Comparison of ENCODE assay signal across 13 cellular contexts in the genomic region with DNA sequence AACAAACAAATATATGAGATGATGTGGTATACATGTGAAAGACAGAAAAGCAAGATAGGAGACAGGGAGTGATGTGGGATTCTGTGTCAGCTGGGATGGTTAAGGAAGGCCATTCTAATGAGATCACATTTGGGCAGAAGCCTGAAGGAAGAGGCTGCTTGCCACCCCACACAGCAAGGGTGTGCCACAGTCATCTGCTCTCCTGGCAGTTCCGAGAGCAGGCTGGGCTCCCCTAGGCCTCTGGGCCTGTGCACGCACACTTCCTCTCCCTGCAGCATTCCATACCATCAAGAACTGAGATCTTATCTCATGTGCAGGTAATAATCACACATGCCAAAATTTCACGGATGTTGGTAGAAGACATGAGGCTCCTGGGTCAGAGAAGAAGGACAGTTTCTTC. TPM values are rescaled to one million over a fixed set of nuclear protein-coding genes. Genes with fewer than 3 reads are reported as not detected.
DNase-seq lines count a peak whose midpoint lies in the region; ATAC-seq, FAIRE-seq and TF ChIP-seq lines count a peak whose summit lies in the region.
"Had no signal": no experiment of that assay in that cellular context is flagged by ENCODE, and none has a peak within 500 bp of the region (broad histone marks: within the 10 kb centered on the region; RNA-seq: fewer than 3 reads in every experiment).

No MANE protein-coding gene starts in this region.

- peaks cover 30 to 67% (median 52%) of the 10 kb centered on the region in 4 donors for H3K4me1 Mint-ChIP-seq in naive thymus-derived CD8-positive, alpha-beta T cell

- peak overlapping the region; percentile 91 for H3K4me2 ChIP-seq in BLaER1
- H3K4me2 ChIP-seq in Loucy (ENCODE audit: low read depth, low read length, poor library complexity, severe bottlenecking) = peak overlapping the region; percentile 82

- H2AFZ ChIP-seq in Loucy (ENCODE audit: low read length) = no peak overlapping the region

- H3K9me2 ChIP-seq in Loucy (replicated peaks; ENCODE audit: low read depth, low read length) = no peaks in the 10 kb centered on the region

- H3K4me1 ChIP-seq in BLaER1 (peaks cover 77% of the 10 kb centered on the region), Loucy (ENCODE audit: insufficient read depth, low read length, poor library complexity, severe bottlenecking) (peaks cover 71% of the 10 kb centered on the region)

- no peak for TF ChIP-seq CTCF in Loucy (conservative IDR thresholded peaks at IDR 0.05; ENCODE audit: low read length)

- no peak overlapping the region for H3K4me3 ChIP-seq in BLaER1
- H3K4me3 ChIP-seq in Loucy (ENCODE audit: low read length, poor library complexity, severe bottlenecking) = peak overlapping the region; percentile 77

- H3K27ac ChIP-seq in BLaER1 = no peak overlapping the region

- no peaks in the 10 kb centered on the region for H4K20me1 ChIP-seq in BLaER1
- H4K20me1 ChIP-seq in Loucy (ENCODE audit: insufficient read depth, low read length, poor library complexity, severe bottlenecking) = no peaks in the 10 kb centered on the region

- H3F3A ChIP-seq in Loucy (ENCODE audit: low read depth) = peaks cover 11% of the 10 kb centered on the region

- ATAC-seq in naive thymus-derived CD8-positive, alpha-beta T cell = no peak
- no peak for ATAC-seq in GM21528 (IDR thresholded peaks at IDR 0.05; ENCODE audit: low FRiP score, unreplicated experiment)
- ATAC-seq in HG03469 (IDR thresholded peaks at IDR 0.05; ENCODE audit: unreplicated experiment) = no peak

- H3K27me3 ChIP-seq in BLaER1 = no peaks in the 10 kb centered on the region
- H3K27me3 ChIP-seq in Loucy (ENCODE audit: insufficient read depth, low read length, poor library complexity, severe bottlenecking) = no peaks in the 10 kb centered on the region

- H3K27ac Mint-ChIP-seq in naive thymus-derived CD8-positive, alpha-beta T cell = peak overlapping the region in 9 of 10 donors; percentile 41 to 97 (median 84)
- H3K27ac Mint-ChIP-seq: CD14-positive monocyte had no signal

- H3K36me3 Mint-ChIP-seq in naive thymus-derived CD8-positive, alpha-beta T cell = no peaks in the 10 kb centered on the region
- H3K36me3 Mint-ChIP-seq: CD14-positive monocyte had no signal

- no peak overlapping the region for H3K9ac ChIP-seq in BLaER1
- peak overlapping the region; percentile 91 for H3K9ac ChIP-seq in Loucy (ENCODE audit: low read depth, low read length, poor library complexity, severe bottlenecking)

- FAIRE-seq in H54 (lab: Jason Lieb, UNC) = no peak

- no peak overlapping the region for H3K4me3 Mint-ChIP-seq in naive thymus-derived CD8-positive, alpha-beta T cell
- H3K4me3 Mint-ChIP-seq: CD14-positive monocyte had no signal

- H3K79me2 ChIP-seq in Loucy (ENCODE audit: insufficient read depth, low read length) = peaks cover 22% of the 10 kb centered on the region

- H3K36me3 ChIP-seq in BLaER1 = no peaks in the 10 kb centered on the region
- H3K36me3 ChIP-seq in Loucy (ENCODE audit: insufficient read depth, low read length) = no peaks in the 10 kb centered on the region

- POLR2A ChIA-PET in naive thymus-derived CD8-positive, alpha-beta T cell (lab: Charles Lee) = interaction anchor here (6.6 kb wide), 1 partner anchor 42 kb away, joined by 149 read pairs; a partner anchor contains a TSS

- no peaks in the 10 kb centered on the region for H3K9me3 Mint-ChIP-seq in naive thymus-derived CD8-positive, alpha-beta T cell
- H3K9me3 Mint-ChIP-seq: CD14-positive monocyte had no signal

- H3K27me3 Mint-ChIP-seq in naive thymus-derived CD8-positive, alpha-beta T cell = no peaks in the 10 kb centered on the region

- H3K9me3 ChIP-seq in BLaER1 (no peaks in the 10 kb centered on the region), Loucy (ENCODE audit: insufficient read depth, low read depth, low read length) (no peaks in the 10 kb centered on the region)

- no peak for TF ChIP-seq POLR2A in H54 (IDR thresholded peaks at IDR 0.05; ENCODE audit: low read depth, low read length)

- DNase-seq in cerebellar cortex (ENCODE audit: low spot score) (peak; percentile 91), H54 (ENCODE audit: insufficient read length, low spot score) (no peak)
- no peak for DNase-seq in naive thymus-derived CD8-positive, alpha-beta T cell
- no peak for DNase-seq in activated effector memory CD4-positive, alpha-beta T cell treated with Interleukin-2 at 50 U/mL for 16 hours
- DNase-seq: activated gamma-delta T cell, cortex of kidney, midbrain, NCI-H1105 treated with DMSO at 0.1 percent for 48 hours had no signal

RNA-seq across cellular contexts. Expression of a gene that starts 43.1 kb away (rescaled TPM):
- total RNA-seq in naive thymus-derived CD8-positive, alpha-beta T cell = 10 to 100 TPM; 56.8 to 58.4 TPM
- polyA plus RNA-seq in naive thymus-derived CD8-positive, alpha-beta T cell = 10 to 100 TPM; 67.5 to 78.4 (median 68.8) TPM
